11 cellular contexts compared by ENCODE assay signal in genomic region chr7:150811-151221, GRCh38. TPM values are rescaled to one million over a fixed set of nuclear protein-coding genes. Genes with fewer than 3 reads are reported as not detected.
DNase-seq lines count a peak whose midpoint lies in the region; ATAC-seq and TF ChIP-seq lines count a peak whose summit lies in the region.
"Had no signal": no experiment of that assay in that cellular context is flagged by ENCODE, and none has a peak within 500 bp of the region (broad histone marks: within the 10 kb centered on the region; RNA-seq: fewer than 3 reads in every experiment).

No MANE protein-coding gene starts in this region.

- no peaks in the 10 kb centered on the region for H3K27me3 Mint-ChIP-seq in activated CD4-positive, alpha-beta T cell treated with anti-CD3 and anti-CD28 coated beads for 36 hours
- no peaks in the 10 kb centered on the region for H3K27me3 Mint-ChIP-seq in memory B cell

- H3K18ac ChIP-seq in mesenchymal stem cell (ENCODE audit: low read depth in 1 of 2, low read length in 2 of 2): no peak overlapping the region

- no peak for ATAC-seq in activated CD4-positive, alpha-beta T cell treated with anti-CD3 and anti-CD28 coated beads for 36 hours
- ATAC-seq in memory B cell (ENCODE audit: low read depth): no peak

- H3K27ac ChIP-seq in stomach (peak overlapping the region in 3 of 5 donors; percentile 94 to 97 (median 94)), mesenchymal stem cell (ENCODE audit: low read length, poor library complexity, severe bottlenecking) (no peak overlapping the region)

- no peaks in the 10 kb centered on the region for H3K9me3 Mint-ChIP-seq in activated CD4-positive, alpha-beta T cell treated with anti-CD3 and anti-CD28 coated beads for 36 hours (ENCODE audit: low read depth)
- no peaks in the 10 kb centered on the region for H3K9me3 Mint-ChIP-seq in memory B cell

- H2BK12ac ChIP-seq in mesenchymal stem cell (ENCODE audit: low read length in 2 of 2): peak overlapping the region in 1 of 2 experiments; percentile 17

- peaks cover 1% of the 10 kb centered on the region for H3K79me1 ChIP-seq in mesenchymal stem cell (replicated peaks; ENCODE audit: low read length, poor library complexity, severe bottlenecking)

- no peak overlapping the region for H3K14ac ChIP-seq in mesenchymal stem cell (ENCODE audit: low read length in 2 of 2)

- H3K4me3 Mint-ChIP-seq in activated CD4-positive, alpha-beta T cell treated with anti-CD3 and anti-CD28 coated beads for 36 hours: peak overlapping the region; percentile 87
- peak overlapping the region; percentile 53 for H3K4me3 Mint-ChIP-seq in memory B cell

- POLR2A ChIA-PET in activated CD4-positive, alpha-beta T cell treated with anti-CD3 and anti-CD28 coated beads for 36 hours (lab: Charles Lee): no interaction called here

- H3K27me3 ChIP-seq in stomach (no peaks in the 10 kb centered on the region), mesenchymal stem cell (ENCODE audit: control insufficient read depth in 1 of 2, insufficient read depth in 1 of 2, low read length in 2 of 2) (no peaks in the 10 kb centered on the region)
- H3K27me3 ChIP-seq: tibial nerve had no signal

- 73 to 84% (median 83%) methylated on average over 13 of the region's 13 CpGs for WGBS in stomach, 5 donors
- 79% methylated on average over 13 of the region's 13 CpGs for WGBS in mesenchymal stem cell

- no peak overlapping the region for H3K4ac ChIP-seq in mesenchymal stem cell (ENCODE audit: low read depth in 1 of 2, low read length in 2 of 2)

- peaks cover 13% of the 10 kb centered on the region for H3K4me1 Mint-ChIP-seq in activated CD4-positive, alpha-beta T cell treated with anti-CD3 and anti-CD28 coated beads for 36 hours
- peaks cover 3% of the 10 kb centered on the region for H3K4me1 Mint-ChIP-seq in memory B cell

- H3K4me2 ChIP-seq in mesenchymal stem cell (ENCODE audit: low read length, poor library complexity, severe bottlenecking): no peak overlapping the region

- no peak overlapping the region for H3K4me3 ChIP-seq in stomach
- H3K4me3 ChIP-seq in mesenchymal stem cell (ENCODE audit: insufficient read depth in 1 of 2, low read depth in 1 of 2, low read length in 2 of 2): peak overlapping the region in 1 of 2 experiments; percentile 80

- peak overlapping the region; percentile 82 for H3K27ac Mint-ChIP-seq in activated CD4-positive, alpha-beta T cell treated with anti-CD3 and anti-CD28 coated beads for 36 hours
- H3K27ac Mint-ChIP-seq in memory B cell: no peak overlapping the region

- no peak overlapping the region for H4K91ac ChIP-seq in mesenchymal stem cell (ENCODE audit: low read length)

- H2AFZ ChIP-seq in mesenchymal stem cell (ENCODE audit: low read depth, low read length): no peak overlapping the region

- H2BK15ac ChIP-seq in mesenchymal stem cell (ENCODE audit: low read depth, poor library complexity, severe bottlenecking): no peak overlapping the region

- H3K4me1 ChIP-seq in stomach (peaks cover 14 to 37% (median 26%) of the 10 kb centered on the region in 4 donors), mesenchymal stem cell (ENCODE audit: control insufficient read depth, insufficient read depth, low read depth, low read length) (peaks cover 10% of the 10 kb centered on the region)

- no peak overlapping the region for H2AK5ac ChIP-seq in mesenchymal stem cell (ENCODE audit: low read length, severe bottlenecking)

- no peaks in the 10 kb centered on the region for H3K36me3 ChIP-seq in stomach
- peaks cover 4 to 14% of the 10 kb centered on the region in 2 experiments for H3K36me3 ChIP-seq in mesenchymal stem cell (ENCODE audit: control insufficient read depth in 1 of 2, insufficient read depth in 2 of 2, low read depth in 1 of 2, low read length in 2 of 2)
- H3K36me3 ChIP-seq: tibial nerve had no signal

- TF ChIP-seq EP300 in stomach (IDR thresholded peaks at IDR 0.05): no peak

- no peak for TF ChIP-seq CTCF in stomach (IDR thresholded peaks at IDR 0.05)

- no peak overlapping the region for H2BK120ac ChIP-seq in mesenchymal stem cell (ENCODE audit: low read depth, low read length)

- H3K23ac ChIP-seq in mesenchymal stem cell (ENCODE audit: low read length in 2 of 2): no peak overlapping the region

- no peak overlapping the region for H2BK5ac ChIP-seq in mesenchymal stem cell (ENCODE audit: low read depth, low read length, poor library complexity, severe bottlenecking)

- no peak overlapping the region for H4K8ac ChIP-seq in mesenchymal stem cell (ENCODE audit: low read length)

- H3K9me3 ChIP-seq in stomach (no peaks in the 10 kb centered on the region), mesenchymal stem cell (ENCODE audit: control insufficient read depth, low read length) (no peaks in the 10 kb centered on the region)
- H3K9me3 ChIP-seq: tibial nerve had no signal

- DNase-seq in activated CD4-positive, alpha-beta T cell treated with anti-CD3 and anti-CD28 coated beads for 36 hours: no peak
- no peak for DNase-seq in activated CD4-positive, alpha-beta T cell treated with anti-CD3 and anti-CD28 coated beads, Interleukin-2, amount 50 U/mL, for 48 hours
- peak; percentile 22 for DNase-seq in activated T-cell treated with anti-CD3 and anti-CD28 coated beads, Interleukin-2, amount 50 U/mL, for 48 hours
- DNase-seq in memory B cell (ENCODE audit: low spot score in 2 of 2): no peak
- DNase-seq in stomach: no peak
- DNase-seq in hippocampal formation (lab: John Stamatoyannopoulos, UW): no peak
- DNase-seq in NCI-H446 (lab: John Stamatoyannopoulos, UW): no peak
- DNase-seq in mesenchymal stem cell: no peak
- DNase-seq: activated CD4-positive, alpha-beta T cell treated with anti-CD3 and anti-CD28 coated beads for 1 hour; HCEC 1CT had no signal

- intact Hi-C loops in activated CD4-positive, alpha-beta T cell treated with anti-CD3 and anti-CD28 coated beads for 36 hours (cut with DNase I, micrococcal nuclease): no loop called here
- intact Hi-C loops in stomach (cut with DNase I; ENCODE audit: low total_unique reads): no loop called here

- H3K9ac ChIP-seq in mesenchymal stem cell (ENCODE audit: low read length): no peak overlapping the region

- no peak for TF ChIP-seq POLR2A in stomach (IDR thresholded peaks at IDR 0.05)

- CTCF ChIA-PET in activated CD4-positive, alpha-beta T cell treated with anti-CD3 and anti-CD28 coated beads for 36 hours (lab: Charles Lee): no interaction called here

- H3K36me3 Mint-ChIP-seq in activated CD4-positive, alpha-beta T cell treated with anti-CD3 and anti-CD28 coated beads for 36 hours (ENCODE audit: low read depth): peaks cover 4% of the 10 kb centered on the region
- H3K36me3 Mint-ChIP-seq in memory B cell: peaks cover 5% of the 10 kb centered on the region

RNA-seq across cellular contexts. Expression of gene FAM20C, which starts 41.6 kb away (rescaled TPM):
- under 1 TPM; 0.21 to 0.59 TPM for total RNA-seq in activated CD4-positive, alpha-beta T cell treated with anti-CD3 and anti-CD28 coated beads for 36 hours
- total RNA-seq in stomach: 10 to 100 TPM; 21.3 to 89.8 (median 49.0) TPM
- 10 to 100 TPM; 19.1 to 35.2 (median 33.9) TPM for polyA plus RNA-seq in stomach
- 56.3 TPM for polyA plus RNA-seq in mesenchymal stem cell (2013, experiment 1 of 2)
- polyA plus RNA-seq in mesenchymal stem cell (2013, experiment 2 of 2): 57.5 TPM

Comparison
In these comparisons a context has a peak if more than half of its experiments do, and no peak if none do; other contexts are left out.
1. DNase-seq: peak in activated T-cell treated with anti-CD3 and anti-CD28 coated beads, Interleukin-2, amount 50 U/mL, for 48 hours (2 of 2); none in activated CD4-positive, alpha-beta T cell treated with anti-CD3 and anti-CD28 coated beads for 36 hours (single experiment), activated CD4-positive, alpha-beta T cell treated with anti-CD3 and anti-CD28 coated beads, Interleukin-2, amount 50 U/mL, for 48 hours (0 of 2), memory B cell (0 of 2), stomach (single experiment), hippocampal formation (0 of 2), NCI-H446 (0 of 2) and mesenchymal stem cell (single experiment).
2. RNA of gene FAM20C, which starts 41.6 kb away (total RNA-seq): 21.3 to 89.8 TPM in stomach; 0.21 to 0.59 TPM in activated CD4-positive, alpha-beta T cell treated with anti-CD3 and anti-CD28 coated beads for 36 hours; every median in the first group is over 10 times any median in the second.